In genomic region chr15:68634122-68634482, GRCh38 we compare ENCODE assay signal across 12 cellular contexts. TPM values are rescaled to one million over a fixed set of nuclear protein-coding genes. Genes with fewer than 3 reads are reported as not detected.
DNase-seq lines count a peak whose midpoint lies in the region; ATAC-seq and TF ChIP-seq lines count a peak whose summit lies in the region.
"Had no signal": no experiment of that assay in that cellular context is flagged by ENCODE, and none has a peak within 500 bp of the region (broad histone marks: within the 10 kb centered on the region; RNA-seq: fewer than 3 reads in every experiment).

No MANE protein-coding gene starts in this region.

- peak overlapping the region; percentile 66 to 88 (median 79) for H3K27ac Mint-ChIP-seq in nephron
- H3K27ac Mint-ChIP-seq in activated CD4-positive, alpha-beta T cell treated with anti-CD3 and anti-CD28 coated beads, Interleukin-2, amount 10 ng/mL, durations not matched to agents 7 days and 5 days = no peak overlapping the region
- H3K27ac Mint-ChIP-seq: CD4-positive, CD25-positive, alpha-beta regulatory T cell had no signal

- H3K4me3 Mint-ChIP-seq in nephron = no peak overlapping the region
- no peak overlapping the region for H3K4me3 Mint-ChIP-seq in activated CD4-positive, alpha-beta T cell treated with anti-CD3 and anti-CD28 coated beads, Interleukin-2, amount 10 ng/mL, durations not matched to agents 7 days and 5 days
- H3K4me3 Mint-ChIP-seq: CD4-positive, CD25-positive, alpha-beta regulatory T cell had no signal

- H3K4me2 ChIP-seq in DOHH2 (ENCODE audit: low read length) = peak overlapping the region; percentile 60
- H3K4me2 ChIP-seq in OCI-LY7 (ENCODE audit: low read length) = peak overlapping the region; percentile 84
- H3K4me2 ChIP-seq: A549 had no signal

- H2AFZ ChIP-seq in OCI-LY7 (ENCODE audit: low read length) = no peak overlapping the region
- H2AFZ ChIP-seq: GM23248 had no signal

- peaks cover 80% of the 10 kb centered on the region for H3K4me1 ChIP-seq in DOHH2 (ENCODE audit: control insufficient read depth, low read length)
- H3K4me1 ChIP-seq in OCI-LY7 (ENCODE audit: insufficient read depth, low read length, poor library complexity, severe bottlenecking) = peaks cover 97% of the 10 kb centered on the region
- H3K4me1 ChIP-seq: A549 had no signal

- POLR2A ChIA-PET in OCI-LY7 (lab: Charles Lee) = interaction anchor here (0.5 to 2.0 kb wide), 9 partner anchors 11 to 218 kb away, joined by 3 to 7 read pairs (median 3); no protein-coding TSS in a partner anchor
- POLR2A ChIA-PET in activated CD4-positive, alpha-beta T cell treated with anti-CD3 and anti-CD28 coated beads, Interleukin-2, amount 10 ng/mL, durations not matched to agents 7 days and 5 days (lab: Charles Lee) = no interaction called here

- H3K79me2 ChIP-seq in DOHH2 (ENCODE audit: control insufficient read depth, low read length) = no peaks in the 10 kb centered on the region
- peaks cover 37% of the 10 kb centered on the region; the same call in 1 of the 2 replicates for H3K79me2 ChIP-seq in OCI-LY7 (ENCODE audit: insufficient read depth, low read depth, low read length)

- peaks cover 3% of the 10 kb centered on the region for H3K27me3 Mint-ChIP-seq in nephron (ENCODE audit: low read depth)
- H3K27me3 Mint-ChIP-seq in activated CD4-positive, alpha-beta T cell treated with anti-CD3 and anti-CD28 coated beads, Interleukin-2, amount 10 ng/mL, durations not matched to agents 7 days and 5 days = no peaks in the 10 kb centered on the region
- H3K27me3 Mint-ChIP-seq: CD4-positive, CD25-positive, alpha-beta regulatory T cell had no signal

- H3K9me3 Mint-ChIP-seq in nephron = no peaks in the 10 kb centered on the region
- no peaks in the 10 kb centered on the region for H3K9me3 Mint-ChIP-seq in activated CD4-positive, alpha-beta T cell treated with anti-CD3 and anti-CD28 coated beads, Interleukin-2, amount 10 ng/mL, durations not matched to agents 7 days and 5 days
- H3K9me3 Mint-ChIP-seq: CD4-positive, CD25-positive, alpha-beta regulatory T cell had no signal

- peak; percentile 58 for DNase-seq in OCI-LY7 (ENCODE audit: low spot score)
- DNase-seq in MV-4-11 (lab: John Stamatoyannopoulos, UW) = no peak
- DNase-seq in activated CD4-positive, alpha-beta T cell treated with anti-CD3 and anti-CD28 coated beads, Interleukin-2, amount 10 ng/mL, durations not matched to agents 7 days and 5 days = no peak
- DNase-seq: CD4-positive, CD25-positive, alpha-beta regulatory T cell; DMS53; GM23248 had no signal

- intact Hi-C loops in OCI-LY7 (cut with micrococcal nuclease; ENCODE audit: unreplicated experiment) = loop anchor here (2.0 to 5.0 kb wide), 2 partner anchors 188 to 211 kb away; partner anchors contain the start of gene ANP32A

- no TSS peak for BruUV-seq in OCI-LY7 (replicated peaks; lab: Mats Ljungman, UMichigan)

- H3K4me1 Mint-ChIP-seq in nephron = peaks cover 84% of the 10 kb centered on the region
- H3K4me1 Mint-ChIP-seq in activated CD4-positive, alpha-beta T cell treated with anti-CD3 and anti-CD28 coated beads, Interleukin-2, amount 10 ng/mL, durations not matched to agents 7 days and 5 days = no peaks in the 10 kb centered on the region
- H3K4me1 Mint-ChIP-seq: CD4-positive, CD25-positive, alpha-beta regulatory T cell had no signal

- H3K36me3 Mint-ChIP-seq in nephron (ENCODE audit: low read depth) = no peaks in the 10 kb centered on the region
- no peaks in the 10 kb centered on the region for H3K36me3 Mint-ChIP-seq in activated CD4-positive, alpha-beta T cell treated with anti-CD3 and anti-CD28 coated beads, Interleukin-2, amount 10 ng/mL, durations not matched to agents 7 days and 5 days (ENCODE audit: low read depth)
- H3K36me3 Mint-ChIP-seq: CD4-positive, CD25-positive, alpha-beta regulatory T cell had no signal

- H3K36me3 ChIP-seq in DOHH2 (ENCODE audit: control insufficient read depth, low read length) = no peaks in the 10 kb centered on the region
- no peaks in the 10 kb centered on the region for H3K36me3 ChIP-seq in OCI-LY7 (ENCODE audit: insufficient read depth, low read length)

- TF ChIP-seq CTCF in DOHH2 (IDR thresholded peaks at IDR 0.05; ENCODE audit: low read depth, low read length, poor library complexity, severe bottlenecking) (no peak), OCI-LY7 (conservative IDR thresholded peaks at IDR 0.05; ENCODE audit: low read length) (no peak), nephron (IDR thresholded peaks at IDR 0.05; ENCODE audit: unreplicated experiment in 3 of 3) (no peak)

- no peak for ATAC-seq in GM21381 (IDR thresholded peaks at IDR 0.05; ENCODE audit: unreplicated experiment)
- ATAC-seq: A549, HCT116 had no signal

- H3K9me3 ChIP-seq in DOHH2 (ENCODE audit: control insufficient read depth, insufficient read depth, low read length) (no peaks in the 10 kb centered on the region), OCI-LY7 (ENCODE audit: low read length) (no peaks in the 10 kb centered on the region)
- H3K9me3 ChIP-seq: A549 had no signal

- no peaks in the 10 kb centered on the region for H3F3A ChIP-seq in DOHH2 (ENCODE audit: control insufficient read depth, insufficient read depth)

- CTCF ChIA-PET in OCI-LY7 (lab: Charles Lee; ENCODE audit: unreplicated experiment) = interaction anchor here (0.5 to 1.3 kb wide), 3 partner anchors 22 to 81 kb away, joined by 3 to 6 read pairs (median 3); no protein-coding TSS in a partner anchor
- CTCF ChIA-PET in activated CD4-positive, alpha-beta T cell treated with anti-CD3 and anti-CD28 coated beads, Interleukin-2, amount 10 ng/mL, durations not matched to agents 7 days and 5 days (lab: Charles Lee) = no interaction called here

- H3K9me2 ChIP-seq in DOHH2 (replicated peaks; ENCODE audit: control insufficient read depth, low read length) = no peaks in the 10 kb centered on the region
- H3K9me2 ChIP-seq in OCI-LY7 (ENCODE audit: insufficient read depth, low read length) = no peaks in the 10 kb centered on the region

- H3K4me3 ChIP-seq in DOHH2 (ENCODE audit: low read length) (peak overlapping the region; percentile 49), OCI-LY7 (ENCODE audit: low read depth, low read length, poor library complexity, severe bottlenecking) (peak overlapping the region; percentile 54)
- H3K4me3 ChIP-seq: A549, GM23248 had no signal

- H4K20me1 ChIP-seq in DOHH2 (ENCODE audit: control insufficient read depth, insufficient read depth, low read depth, low read length) (no peaks in the 10 kb centered on the region), OCI-LY7 (ENCODE audit: insufficient read depth, low read length) (no peaks in the 10 kb centered on the region)

- H3K27ac ChIP-seq in DOHH2 (ENCODE audit: low read depth, low read length) (0 out of 2 replicates have a peak overlapping the region, but pooled peaks have one; percentile 15), OCI-LY7 (ENCODE audit: low read depth, low read length, poor library complexity, severe bottlenecking) (peak overlapping the region; percentile 97)
- H3K27ac ChIP-seq: A549, GM23248, HL-60 had no signal

- 0 out of 2 replicates have a peak, but pooled peaks cover 3% of the 10 kb centered on the region for H3K27me3 ChIP-seq in DOHH2 (ENCODE audit: control insufficient read depth, low read length)

RNA-seq across cellular contexts. Expression of gene CORO2B, which starts 55.3 kb away (rescaled TPM):
- total RNA-seq in OCI-LY7 (2014; rRNA removed; shearing (Covaris generic)) = 11.3 and 12.5 TPM in 2 replicates
- total RNA-seq in OCI-LY7 (2022) = 7.4 and 10.5 TPM in 2 replicates
- total RNA-seq in activated CD4-positive, alpha-beta T cell treated with anti-CD3 and anti-CD28 coated beads, Interleukin-2, amount 10 ng/mL, durations not matched to agents 7 days and 5 days = not detected
- total RNA-seq: CD4-positive, CD25-positive, alpha-beta regulatory T cell had no signal

Comparison
In these comparisons a context has a peak if more than half of its experiments do, and no peak if none do; other contexts are left out.
1. RNA of gene CORO2B, which starts 55.3 kb away (total RNA-seq): 7.4 to 12.5 TPM in OCI-LY7; not detected in activated CD4-positive, alpha-beta T cell treated with anti-CD3 and anti-CD28 coated beads, Interleukin-2, amount 10 ng/mL, durations not matched to agents 7 days and 5 days; every median in the first group is over 4 times any median in the second.